22 cellular contexts compared by ENCODE assay signal in the genomic region with DNA sequence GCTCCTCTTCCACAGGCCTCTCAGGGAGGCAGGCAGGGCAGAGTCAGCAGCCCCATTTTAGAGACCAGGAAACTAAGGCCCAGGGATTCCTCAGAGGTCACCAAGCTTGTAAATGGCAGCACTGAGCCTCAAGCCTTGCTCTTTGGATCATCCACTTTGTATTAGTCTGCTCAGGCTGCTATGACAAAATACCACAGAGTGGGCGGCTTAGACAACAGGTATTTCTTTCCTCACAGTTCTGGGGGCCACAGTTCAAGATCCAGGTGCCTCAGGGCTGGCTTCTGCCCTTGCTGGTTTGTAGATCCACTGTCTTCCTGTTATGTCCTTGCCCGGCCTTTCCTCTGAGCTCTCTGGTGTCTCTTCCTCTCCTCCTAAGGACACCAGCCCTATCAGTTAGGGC.
"Had no signal": no experiment of that assay in that cellular context is flagged by ENCODE, and none has a peak within 500 bp of the region (broad histone marks: within the 10 kb centered on the region; RNA-seq: fewer than 3 reads in every experiment).

No MANE protein-coding gene starts in this region.

- DNase-seq: activated CD4-positive, alpha-beta memory T cell treated with anti-CD3 and anti-CD28 coated beads for 36 hours; activated CD4-positive, alpha-beta T cell treated with anti-CD3 and anti-CD28 coated beads for 4 hours; activated CD8-positive, alpha-beta memory T cell treated with anti-CD3 and anti-CD28 coated beads for 24 hours; activated gamma-delta T cell; activated naive CD4-positive, alpha-beta T cell treated with anti-CD3 and anti-CD28 coated beads for 36 hours; activated T-cell treated with anti-CD3 and anti-CD28 coated beads, Interleukin-2, amount 50 U/mL, for 4 hours; amygdala; KG1; NCI-H1048; NCI-H146; NCI-H187 treated with DMSO at 0.1 percent for 48 hours; NCI-H2081 treated with DMSO at 0.1 percent for 48 hours; NCI-H2171; NCI-H226; NCI-H526; NCI-H774; T-cell; T-helper 2 cell; T1000 had no signal

- H3K4me3 ChIP-seq: SK-N-MC had no signal

- ATAC-seq: activated T-cell treated with anti-CD3 and anti-CD28 coated beads, Interleukin-2, amount 50 U/mL, for 4 hours; T-cell had no signal

- H3K27ac ChIP-seq: SK-N-MC had no signal

- H3K4me3 Mint-ChIP-seq: activated CD4-positive, alpha-beta memory T cell treated with anti-CD3 and anti-CD28 coated beads for 36 hours; activated naive CD4-positive, alpha-beta T cell treated with anti-CD3 and anti-CD28 coated beads for 36 hours; activated naive CD8-positive, alpha-beta T cell; activated T-cell treated with anti-CD3 and anti-CD28 coated beads, Interleukin-2, amount 50 U/mL, for 4 hours; brain; T-cell had no signal

- H3K27me3 Mint-ChIP-seq: activated CD4-positive, alpha-beta memory T cell treated with anti-CD3 and anti-CD28 coated beads for 36 hours; activated naive CD8-positive, alpha-beta T cell; brain; T-cell had no signal

- H3K27ac Mint-ChIP-seq: activated CD4-positive, alpha-beta memory T cell treated with anti-CD3 and anti-CD28 coated beads for 36 hours; activated naive CD4-positive, alpha-beta T cell treated with anti-CD3 and anti-CD28 coated beads for 36 hours; activated naive CD8-positive, alpha-beta T cell; brain; T-cell had no signal
